Comparison of ENCODE assay signal across 23 cellular contexts in genomic region chr13:33945477-33945876, GRCh38.
A peak's percentile ranks its signal among the peaks of the same experiment; 100 is the strongest.
DNase-seq lines count a peak whose midpoint lies in the region; ATAC-seq, FAIRE-seq and TF ChIP-seq lines count a peak whose summit lies in the region.
"Had no signal": no experiment of that assay in that cellular context is flagged by ENCODE, and none has a peak within 500 bp of the region (broad histone marks: within the 10 kb centered on the region; RNA-seq: fewer than 3 reads in every experiment).

No MANE protein-coding gene starts in this region.

- FAIRE-seq in GM12891 (lab: Jason Lieb, UNC), result no peak
- FAIRE-seq: A204.1, D721Med had no signal

- no peak for TF ChIP-seq CTCF in body of pancreas (IDR thresholded peaks at IDR 0.05)
- no peak for TF ChIP-seq CTCF in foreskin fibroblast (IDR thresholded peaks at IDR 0.05; ENCODE audit: low read depth, low read length)

- WGBS in body of pancreas, 2 donors, result 90 to 99% methylated on average over 4 of the region's 4 CpGs

- H3K36me3 ChIP-seq in SK-N-MC (ENCODE audit: insufficient read depth, low read length), result no peaks in the 10 kb centered on the region
- H3K36me3 ChIP-seq in body of pancreas (replicated peaks in 1 of 2; ENCODE audit: insufficient read depth in 1 of 2, low read depth in 2 of 2), result no peaks in the 10 kb centered on the region

- peaks cover 0 to 5% of the 10 kb centered on the region in 2 donors for H3K9me3 Mint-ChIP-seq in activated T-cell treated with anti-CD3 and anti-CD28 coated beads, Interleukin-2, amount 50 U/mL, for 72 hours
- H3K9me3 Mint-ChIP-seq: CD4-positive, CD25-positive, alpha-beta regulatory T cell; HFFc6; IgD-negative memory B cell had no signal

- H3K4me3 ChIP-seq in SK-N-MC (no peak overlapping the region), body of pancreas (no peak overlapping the region), foreskin fibroblast (ENCODE audit: low read depth in 1 of 2, low read length in 2 of 2) (no peak overlapping the region)

- peaks cover 0 to 4% of the 10 kb centered on the region in 2 donors for H3K36me3 Mint-ChIP-seq in activated T-cell treated with anti-CD3 and anti-CD28 coated beads, Interleukin-2, amount 50 U/mL, for 72 hours (ENCODE audit: insufficient read depth in 2 of 2)
- H3K36me3 Mint-ChIP-seq: CD4-positive, CD25-positive, alpha-beta regulatory T cell had no signal

- TF ChIP-seq POLR2A in GM12891 (IDR thresholded peaks at IDR 0.05; ENCODE audit: low read depth, low read length), result no peak
- no peak for TF ChIP-seq POLR2A in body of pancreas (IDR thresholded peaks at IDR 0.05)

- no peaks in the 10 kb centered on the region for H3K4me1 Mint-ChIP-seq in activated T-cell treated with anti-CD3 and anti-CD28 coated beads, Interleukin-2, amount 50 U/mL, for 72 hours (ENCODE audit: low read depth)
- H3K4me1 Mint-ChIP-seq: CD4-positive, CD25-positive, alpha-beta regulatory T cell; CD8-positive, alpha-beta memory T cell; IgD-negative memory B cell had no signal

- H3K27ac ChIP-seq in SK-N-MC (peak overlapping the region; percentile 22; the same call in 1 of the 2 replicates), body of pancreas (no peak overlapping the region)

- H3K27me3 Mint-ChIP-seq in activated T-cell treated with anti-CD3 and anti-CD28 coated beads, Interleukin-2, amount 50 U/mL, for 72 hours (ENCODE audit: low read depth), result no peaks in the 10 kb centered on the region
- H3K27me3 Mint-ChIP-seq: CD4-positive, CD25-positive, alpha-beta regulatory T cell; CD8-positive, alpha-beta memory T cell; IgD-negative memory B cell had no signal

- H3K9me3 ChIP-seq in SK-N-MC (ENCODE audit: low read depth, low read length), result 0 out of 2 replicates have a peak, but pooled peaks cover 3% of the 10 kb centered on the region
- no peaks in the 10 kb centered on the region for H3K9me3 ChIP-seq in body of pancreas
- H3K9me3 ChIP-seq: BE2C had no signal

- H3K9ac ChIP-seq in SK-N-MC (ENCODE audit: insufficient read length), result no peak overlapping the region

- DNase-seq in M059J (ENCODE audit: low read depth) (peak; percentile 58), NCI-H526 (lab: John Stamatoyannopoulos, UW) (peak; percentile 72 to 88), SK-N-MC (ENCODE audit: low read depth, low spot score) (peak; percentile 55), GM12891 (ENCODE audit: insufficient read length, low spot score) (no peak), body of pancreas (no peak), foreskin fibroblast (no peak)
- no peak for DNase-seq in activated T-cell treated with anti-CD3 and anti-CD28 coated beads, Interleukin-2, amount 50 U/mL, for 72 hours
- DNase-seq: ACHN; BE2C; C1 segment of cervical spinal cord; CD4-positive, CD25-positive, alpha-beta regulatory T cell; CD8-positive, alpha-beta memory T cell; COR-L47; DMS79 treated with DMSO at 0.1 percent for 48 hours; GF-D8; GOT3; H7; HFFc6 had no signal

- no peak overlapping the region for H3K4me3 Mint-ChIP-seq in activated T-cell treated with anti-CD3 and anti-CD28 coated beads, Interleukin-2, amount 50 U/mL, for 72 hours
- H3K4me3 Mint-ChIP-seq: CD4-positive, CD25-positive, alpha-beta regulatory T cell; CD8-positive, alpha-beta memory T cell; HFFc6; IgD-negative memory B cell had no signal

- no peaks in the 10 kb centered on the region for H3K27me3 ChIP-seq in body of pancreas
- H3K27me3 ChIP-seq: BE2C had no signal

- H3K27ac Mint-ChIP-seq in activated T-cell treated with anti-CD3 and anti-CD28 coated beads, Interleukin-2, amount 50 U/mL, for 72 hours, result no peak overlapping the region
- H3K27ac Mint-ChIP-seq: CD4-positive, CD25-positive, alpha-beta regulatory T cell; CD8-positive, alpha-beta memory T cell; HFFc6; IgD-negative memory B cell had no signal

- ATAC-seq in body of pancreas, result no peak
- no peak for ATAC-seq in activated T-cell treated with anti-CD3 and anti-CD28 coated beads, Interleukin-2, amount 50 U/mL, for 72 hours (replicated peaks in 1 of 2)
- ATAC-seq: HCT116, HepG2 had no signal

- intact Hi-C loops in body of pancreas (cut with DNase I), result no loop called here

- no peaks in the 10 kb centered on the region for H3K4me1 ChIP-seq in body of pancreas

TF ChIP-seq in GM12891, 5 proteins besides CTCF, POLR2A, EP300 and RAD21:
- TF ChIP-seq POLR2AphosphoS5 (IDR thresholded peaks at IDR 0.05; ENCODE audit: low read depth, low read length) (no peak), SPI1 (IDR thresholded peaks at IDR 0.05; ENCODE audit: low read depth, low read length) (no peak), TAF1 (IDR thresholded peaks at IDR 0.05; ENCODE audit: low read depth, low read length) (no peak), POU2F2 (IDR thresholded peaks at IDR 0.05; ENCODE audit: low read depth, low read length) (no peak), PAX5 (IDR thresholded peaks at IDR 0.05; ENCODE audit: insufficient read depth, low read length, severe bottlenecking) (no peak)

Comparison
In these comparisons a context has a peak if more than half of its experiments do, and no peak if none do; other contexts are left out.
1. DNase-seq: peak in M059J (single experiment), NCI-H526 (2 of 2) and SK-N-MC (single experiment); none in GM12891 (single experiment), body of pancreas (0 of 4), activated T-cell treated with anti-CD3 and anti-CD28 coated beads, Interleukin-2, amount 50 U/mL, for 72 hours (0 of 2) and foreskin fibroblast (0 of 2).